10 cellular contexts compared by ENCODE assay signal in the genomic region with DNA sequence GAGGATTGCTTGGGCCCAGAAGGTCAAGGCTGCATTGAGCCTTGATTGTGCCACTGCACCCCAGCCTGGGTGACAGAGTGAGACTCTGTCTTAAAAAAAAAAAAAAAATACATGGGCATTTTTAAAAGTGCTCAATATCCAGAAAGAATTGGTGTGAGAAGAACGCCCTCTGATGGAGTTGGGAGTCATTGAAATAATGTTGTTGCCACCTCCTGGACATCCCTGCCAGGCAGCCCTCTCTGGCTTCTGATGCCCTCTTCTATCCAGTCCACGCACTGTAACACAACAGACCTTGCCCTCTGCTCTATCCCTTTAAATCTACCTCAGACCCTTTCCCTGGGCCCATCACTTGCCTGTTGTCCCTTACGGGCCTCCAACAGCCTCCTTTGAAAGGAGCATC. TPM values are rescaled to one million over a fixed set of nuclear protein-coding genes. Genes with fewer than 3 reads are reported as not detected.
DNase-seq lines count a peak whose midpoint lies in the region; ATAC-seq, FAIRE-seq and TF ChIP-seq lines count a peak whose summit lies in the region.
"Had no signal": no experiment of that assay in that cellular context is flagged by ENCODE, and none has a peak within 500 bp of the region (broad histone marks: within the 10 kb centered on the region; RNA-seq: fewer than 3 reads in every experiment).

No MANE protein-coding gene starts in this region.

- H3K9me3 ChIP-seq in Karpas-422 (ENCODE audit: low read length) (no peaks in the 10 kb centered on the region), astrocyte (ENCODE audit: insufficient read depth, low read depth, low read length) (no peaks in the 10 kb centered on the region)

- H3K9me2 ChIP-seq in Karpas-422 (replicated peaks; ENCODE audit: insufficient read depth, low read length): no peaks in the 10 kb centered on the region

- no peak overlapping the region for H2AFZ ChIP-seq in Karpas-422 (ENCODE audit: low read length)
- no peak overlapping the region for H2AFZ ChIP-seq in astrocyte (ENCODE audit: low read depth, low read length)

- H3K9ac ChIP-seq in Karpas-422 (ENCODE audit: low read length): no peak overlapping the region
- no peak overlapping the region for H3K9ac ChIP-seq in astrocyte (ENCODE audit: low read length)

- H3K36me3 Mint-ChIP-seq in astrocyte (ENCODE audit: low read depth, unreplicated experiment): no peaks in the 10 kb centered on the region
- H3K36me3 Mint-ChIP-seq in nephron progenitor cell (ENCODE audit: low read depth): no peaks in the 10 kb centered on the region

- H3K4me1 Mint-ChIP-seq in astrocyte (ENCODE audit: low read depth, unreplicated experiment) (no peaks in the 10 kb centered on the region), nephron progenitor cell (peaks cover 15% of the 10 kb centered on the region)

- no peak overlapping the region for H3K4me2 ChIP-seq in Karpas-422 (ENCODE audit: low read depth, low read length, poor library complexity, severe bottlenecking)
- H3K4me2 ChIP-seq in astrocyte (ENCODE audit: low read length): no peak overlapping the region

- DNase-seq in DMS 273 (lab: John Stamatoyannopoulos, UW; ENCODE audit: unreplicated experiment) (peak; percentile 64), DMS 273 treated with DMSO at 0.1 percent for 48 hours (lab: John Stamatoyannopoulos, UW) (no peak), Karpas-422 (peak; percentile 84), astrocyte (ENCODE audit: low read depth) (no peak), nephron progenitor cell (no peak), SHP77 (lab: John Stamatoyannopoulos, UW) (no peak)
- DNase-seq in stimulated activated CD4-positive, alpha-beta T cell treated with anti-CD3 and anti-CD28 coated beads, Interleukin-4, amount 100 ng/mL, for 4 hours: no peak
- DNase-seq: effector CD4-positive, alpha-beta T cell had no signal

- H3K27me3 ChIP-seq in Karpas-422 (ENCODE audit: low read length) (no peaks in the 10 kb centered on the region), astrocyte (ENCODE audit: insufficient read depth, low read length) (peaks cover 24% of the 10 kb centered on the region)

- H3K79me2 ChIP-seq in Karpas-422 (ENCODE audit: low read length): no peaks in the 10 kb centered on the region
- no peaks in the 10 kb centered on the region for H3K79me2 ChIP-seq in astrocyte (ENCODE audit: insufficient read depth, low read length)

- H3K36me3 ChIP-seq in Karpas-422 (ENCODE audit: insufficient read depth, low read length): no peaks in the 10 kb centered on the region
- no peaks in the 10 kb centered on the region for H3K36me3 ChIP-seq in astrocyte (ENCODE audit: insufficient read depth, low read length)

- peaks cover 2% of the 10 kb centered on the region for H3K9me3 Mint-ChIP-seq in astrocyte (ENCODE audit: unreplicated experiment)
- H3K9me3 Mint-ChIP-seq in nephron progenitor cell: no peaks in the 10 kb centered on the region

- H3K27me3 Mint-ChIP-seq in astrocyte (ENCODE audit: low read depth, unreplicated experiment): peaks cover 50% of the 10 kb centered on the region
- H3K27me3 Mint-ChIP-seq in nephron progenitor cell (ENCODE audit: low read depth, poor library complexity): peaks cover 65% of the 10 kb centered on the region

- H3K27ac Mint-ChIP-seq in astrocyte (ENCODE audit: unreplicated experiment): no peak overlapping the region
- no peak overlapping the region for H3K27ac Mint-ChIP-seq in nephron progenitor cell

- H4K20me1 ChIP-seq in Karpas-422 (ENCODE audit: insufficient read depth, low read depth, low read length) (no peaks in the 10 kb centered on the region), astrocyte (ENCODE audit: insufficient read depth, low read length) (no peaks in the 10 kb centered on the region)

- H3K4me3 Mint-ChIP-seq in astrocyte (ENCODE audit: unreplicated experiment) (no peak overlapping the region), nephron progenitor cell (no peak overlapping the region)

- H3K27ac ChIP-seq in Karpas-422 (ENCODE audit: low read length): no peak overlapping the region
- no peak overlapping the region for H3K27ac ChIP-seq in astrocyte (ENCODE audit: low read depth, low read length)

- TF ChIP-seq CTCF in astrocyte (IDR thresholded peaks at IDR 0.05; ENCODE audit: insufficient read depth, low read depth, low read length) (peak; percentile 27), nephron progenitor cell (IDR thresholded peaks at IDR 0.05) (peak; percentile 11)

- H3K4me3 ChIP-seq in Karpas-422 (ENCODE audit: low read length): no peak overlapping the region
- H3K4me3 ChIP-seq in astrocyte (ENCODE audit: insufficient read depth, low read depth, low read length): no peak overlapping the region

- ATAC-seq in GM21367 (IDR thresholded peaks at IDR 0.05; ENCODE audit: unreplicated experiment): no peak

- H3K4me1 ChIP-seq in Karpas-422 (ENCODE audit: low read length) (no peaks in the 10 kb centered on the region), astrocyte (ENCODE audit: insufficient read depth, low read length) (peaks cover 5% of the 10 kb centered on the region)

- FAIRE-seq in astrocyte (lab: Jason Lieb, UNC): no peak
- FAIRE-seq: A204.1 had no signal

RNA-seq across cellular contexts. Expression of a gene that starts 4.9 kb away (rescaled TPM):
- not detected in 2 replicates for total RNA-seq in Karpas-422 (2014; rRNA removed; shearing (Covaris generic); ENCODE audit: low replicate concordance)
- total RNA-seq in astrocyte: not detected in 2 replicates

RNA-seq across cellular contexts. Expression of a gene that starts 41.7 kb away (rescaled TPM):
- not detected in 2 replicates for total RNA-seq in Karpas-422 (2014; rRNA removed; shearing (Covaris generic); ENCODE audit: low replicate concordance)
- total RNA-seq in astrocyte: 0.26 TPM in 1 of 2 replicates, not detected in the other

Comparison
In these comparisons a context has a peak if more than half of its experiments do, and no peak if none do; other contexts are left out.
1. DNase-seq: peak in DMS 273 (single experiment) and Karpas-422 (single experiment); none in DMS 273 treated with DMSO at 0.1 percent for 48 hours (single experiment), astrocyte (single experiment), nephron progenitor cell (single experiment), stimulated activated CD4-positive, alpha-beta T cell treated with anti-CD3 and anti-CD28 coated beads, Interleukin-4, amount 100 ng/mL, for 4 hours (0 of 2) and SHP77 (0 of 2).